ENCODE assay signal across 9 cellular contexts in genomic region chr10:113381906-113382562, GRCh38.
DNase-seq lines count a peak whose midpoint lies in the region; ATAC-seq, FAIRE-seq and TF ChIP-seq lines count a peak whose summit lies in the region.
"Had no signal": no experiment of that assay in that cellular context is flagged by ENCODE, and none has a peak within 500 bp of the region (broad histone marks: within the 10 kb centered on the region; RNA-seq: fewer than 3 reads in every experiment).

No MANE protein-coding gene starts in this region.

- no peaks in the 10 kb centered on the region for H3K36me3 Mint-ChIP-seq in astrocyte (ENCODE audit: low read depth, unreplicated experiment)
- no peaks in the 10 kb centered on the region for H3K36me3 Mint-ChIP-seq in naive thymus-derived CD4-positive, alpha-beta T cell

- peak overlapping the region; percentile 77 for H3K4me2 ChIP-seq in astrocyte (ENCODE audit: low read length)

- no peaks in the 10 kb centered on the region for H3K9me3 Mint-ChIP-seq in astrocyte (ENCODE audit: unreplicated experiment)
- peaks cover 0 to 2% (median 0%) of the 10 kb centered on the region in 11 donors for H3K9me3 Mint-ChIP-seq in naive thymus-derived CD4-positive, alpha-beta T cell

- POLR2A ChIA-PET in naive thymus-derived CD4-positive, alpha-beta T cell (lab: Charles Lee) = no interaction called here

- no peaks in the 10 kb centered on the region for H3K36me3 ChIP-seq in astrocyte (ENCODE audit: insufficient read depth, low read length)
- no peaks in the 10 kb centered on the region for H3K36me3 ChIP-seq in naive thymus-derived CD4-positive, alpha-beta T cell (ENCODE audit: control insufficient read depth in 2 of 3, insufficient read depth in 3 of 3, low read length in 3 of 3)

- no peak overlapping the region for H2AFZ ChIP-seq in astrocyte (ENCODE audit: low read depth, low read length)

- DNase-seq in KBM-7 = peak; percentile 65
- peak; percentile 44 for DNase-seq in astrocyte (ENCODE audit: low read depth)
- peak in 7 of 9 donors; percentile 23 to 59 (median 36) for DNase-seq in naive thymus-derived CD4-positive, alpha-beta T cell
- no peak for DNase-seq in cortex of kidney (lab: John Stamatoyannopoulos, UW)
- DNase-seq in activated CD8-positive, alpha-beta memory T cell treated with anti-CD3 and anti-CD28 coated beads, Interleukin-2, amount 50 U/mL, for 48 hours = no peak
- DNase-seq in left lobe of liver (ENCODE audit: low spot score) = no peak

- H3K9ac ChIP-seq in astrocyte (ENCODE audit: low read length) = peak overlapping the region; percentile 62

- H3K4me3 Mint-ChIP-seq in astrocyte (ENCODE audit: unreplicated experiment) = no peak overlapping the region
- H3K4me3 Mint-ChIP-seq in naive thymus-derived CD4-positive, alpha-beta T cell = peak overlapping the region; percentile 73 to 94 (median 90)

- no peaks in the 10 kb centered on the region for H4K20me1 ChIP-seq in astrocyte (ENCODE audit: insufficient read depth, low read length)

- peak overlapping the region; percentile 99 for H3K27ac Mint-ChIP-seq in astrocyte (ENCODE audit: unreplicated experiment)
- peak overlapping the region; percentile 68 to 98 (median 96) for H3K27ac Mint-ChIP-seq in naive thymus-derived CD4-positive, alpha-beta T cell

- peak; percentile 79 for FAIRE-seq in astrocyte (lab: Jason Lieb, UNC)

- CTCF ChIA-PET in naive thymus-derived CD4-positive, alpha-beta T cell (lab: Charles Lee) = interaction anchor here (0.7 to 2.1 kb wide), 3 partner anchors 661 to 907 kb away, joined by 3 to 7 read pairs (median 3); no protein-coding TSS in a partner anchor

- peak overlapping the region; percentile 47 for H3K4me3 ChIP-seq in astrocyte (ENCODE audit: insufficient read depth, low read depth, low read length)
- H3K4me3 ChIP-seq in naive thymus-derived CD4-positive, alpha-beta T cell (ENCODE audit: low read length) = peak overlapping the region; percentile 53

- no peaks in the 10 kb centered on the region for H3K79me2 ChIP-seq in astrocyte (ENCODE audit: insufficient read depth, low read length)

- no peak for TF ChIP-seq CTCF in astrocyte (IDR thresholded peaks at IDR 0.05; ENCODE audit: insufficient read depth, low read depth, low read length)

- no peaks in the 10 kb centered on the region for H3K27me3 Mint-ChIP-seq in astrocyte (ENCODE audit: low read depth, unreplicated experiment)
- peaks cover 0 to 58% (median 0%) of the 10 kb centered on the region in 5 donors for H3K27me3 Mint-ChIP-seq in naive thymus-derived CD4-positive, alpha-beta T cell

- intact Hi-C loops in naive thymus-derived CD4-positive, alpha-beta T cell (cut with micrococcal nuclease) = loop anchor here (1.0 to 10.0 kb wide), 9 partner anchors 167 to 1267 kb away; partner anchors contain the start of genes GPAM (in 1 of the 2) and TCF7L2 (in 1 of the 2)

- H3K9me3 ChIP-seq in astrocyte (ENCODE audit: insufficient read depth, low read depth, low read length) = no peaks in the 10 kb centered on the region
- no peaks in the 10 kb centered on the region for H3K9me3 ChIP-seq in naive thymus-derived CD4-positive, alpha-beta T cell (ENCODE audit: control insufficient read depth in 2 of 3, low read length in 3 of 3)

- H3K27ac ChIP-seq in astrocyte (ENCODE audit: low read depth, low read length) = peak overlapping the region; percentile 37
- H3K27ac ChIP-seq in naive thymus-derived CD4-positive, alpha-beta T cell (ENCODE audit: low read depth, low read length) = peak overlapping the region; percentile 64

- in situ Hi-C loops in KBM-7 (cut with MboI; ENCODE audit: low pct_unique_long_range_greater_than_20kb, low sequenced_read_pairs) = no loop called here

- H3K4me1 Mint-ChIP-seq in astrocyte (ENCODE audit: low read depth, unreplicated experiment) = peaks cover 44% of the 10 kb centered on the region
- H3K4me1 Mint-ChIP-seq in naive thymus-derived CD4-positive, alpha-beta T cell = peaks cover 14 to 37% (median 28%) of the 10 kb centered on the region in 7 donors

- peaks cover 34% of the 10 kb centered on the region for H3K4me1 ChIP-seq in astrocyte (ENCODE audit: insufficient read depth, low read length)
- peaks cover 4 to 12% of the 10 kb centered on the region in 2 donors for H3K4me1 ChIP-seq in naive thymus-derived CD4-positive, alpha-beta T cell (ENCODE audit: control insufficient read depth in 2 of 2, insufficient read depth in 2 of 2, low read length in 2 of 2)

- ATAC-seq in GM18907 (IDR thresholded peaks at IDR 0.05; ENCODE audit: unreplicated experiment) (peak; percentile 66), HG02571 (IDR thresholded peaks at IDR 0.05; ENCODE audit: unreplicated experiment) (no peak), left lobe of liver (no peak)
- ATAC-seq in naive thymus-derived CD4-positive, alpha-beta T cell = peak; percentile 66
- ATAC-seq: Panc1 had no signal

- H3K27me3 ChIP-seq in astrocyte (ENCODE audit: insufficient read depth, low read length) = no peaks in the 10 kb centered on the region
- no peaks in the 10 kb centered on the region for H3K27me3 ChIP-seq in naive thymus-derived CD4-positive, alpha-beta T cell (ENCODE audit: control insufficient read depth in 2 of 2, insufficient read depth in 2 of 2, low read length in 2 of 2)

Comparison
In these comparisons a context has a peak if more than half of its experiments do, and no peak if none do; other contexts are left out.
1. ATAC-seq: peak in GM18907 (single experiment) and naive thymus-derived CD4-positive, alpha-beta T cell (single experiment); none in HG02571 (single experiment) and left lobe of liver (single experiment).
2. DNase-seq: peak in KBM-7 (single experiment), astrocyte (single experiment) and naive thymus-derived CD4-positive, alpha-beta T cell (7 of 9); none in cortex of kidney (single experiment), activated CD8-positive, alpha-beta memory T cell treated with anti-CD3 and anti-CD28 coated beads, Interleukin-2, amount 50 U/mL, for 48 hours (single experiment) and left lobe of liver (single experiment).